13 cellular contexts compared by ENCODE assay signal in the genomic region with DNA sequence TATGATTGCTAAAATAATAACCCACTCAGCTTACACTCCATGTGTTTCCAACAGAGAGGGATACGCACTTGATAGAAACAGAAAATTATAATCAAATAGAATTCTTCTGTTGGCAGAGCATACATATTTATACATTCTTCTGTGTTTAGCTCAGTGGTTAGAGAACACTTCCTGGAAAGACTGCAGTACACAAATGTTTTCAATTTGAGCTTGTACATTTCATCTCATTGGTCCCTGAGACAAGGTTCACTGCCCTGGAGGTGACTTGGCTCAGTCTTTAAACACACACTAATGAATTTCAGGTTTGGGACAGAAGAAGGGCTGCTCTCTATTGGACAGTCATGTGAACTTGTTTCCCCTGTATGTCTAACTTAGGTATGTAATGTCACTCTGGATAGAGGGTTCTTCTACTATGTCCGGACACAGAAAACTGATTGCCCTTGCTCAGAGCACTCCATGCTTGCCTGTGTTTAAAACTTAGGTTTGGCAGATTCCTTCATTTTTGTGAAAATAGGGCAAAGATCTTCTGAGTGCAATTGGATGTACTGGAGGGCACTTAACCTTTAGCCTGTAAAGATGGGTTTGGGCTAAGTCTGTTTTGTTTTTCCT. TPM values are rescaled to one million over a fixed set of nuclear protein-coding genes. Genes with fewer than 3 reads are reported as not detected.
DNase-seq lines count a peak whose midpoint lies in the region; ATAC-seq, FAIRE-seq and TF ChIP-seq lines count a peak whose summit lies in the region.
"Had no signal": no experiment of that assay in that cellular context is flagged by ENCODE, and none has a peak within 500 bp of the region (broad histone marks: within the 10 kb centered on the region; RNA-seq: fewer than 3 reads in every experiment).

No MANE protein-coding gene starts in this region.

- H3K36me3 ChIP-seq in kidney (ENCODE audit: control insufficient read depth in 1 of 2, insufficient read depth in 2 of 2, low read length in 2 of 2) (no peaks in the 10 kb centered on the region), stomach (no peaks in the 10 kb centered on the region)
- H3K36me3 ChIP-seq: brain microvascular endothelial cell, spleen had no signal

- DNase-seq in SIG-M5 treated with dmso at 0.1 percent for 504 hours (lab: John Stamatoyannopoulos, UW; ENCODE audit: unreplicated experiment) = peak; percentile 28
- DNase-seq in SIG-M5 (lab: John Stamatoyannopoulos, UW) = no peak
- DNase-seq in amniotic epithelial cell (ENCODE audit: low read depth) = peak; percentile 38
- no peak for DNase-seq in kidney
- DNase-seq in stomach = no peak
- no peak for DNase-seq in posterior vena cava (ENCODE audit: low spot score)
- no peak for DNase-seq in NCI-H1436 treated with DMSO at 0.1 percent for 48 hours (lab: John Stamatoyannopoulos, UW)
- DNase-seq: brain microvascular endothelial cell, NCI-H226, spleen had no signal

- H3K27me3 ChIP-seq in stomach = no peaks in the 10 kb centered on the region
- H3K27me3 ChIP-seq: brain microvascular endothelial cell, spleen had no signal

- H3K9me3 ChIP-seq in kidney (ENCODE audit: control insufficient read depth in 1 of 2, low read length in 2 of 2) (no peaks in the 10 kb centered on the region), stomach (no peaks in the 10 kb centered on the region)
- H3K9me3 ChIP-seq: spleen had no signal

- 25 to 38% (median 31%) methylated on average over 2 of the region's 2 CpGs for WGBS in stomach, 5 donors

- TF ChIP-seq CTCF in kidney (IDR thresholded peaks at IDR 0.05; ENCODE audit: borderline replicate concordance, extremely low read depth, insufficient read depth) (no peak), stomach (IDR thresholded peaks at IDR 0.05) (no peak)

- H3K4me1 ChIP-seq in kidney (ENCODE audit: control insufficient read depth in 1 of 2, insufficient read depth in 1 of 2, low read depth in 1 of 2, low read length in 2 of 2) (peaks cover 17 to 21% of the 10 kb centered on the region in 2 donors), stomach (peaks cover 7 to 32% (median 22%) of the 10 kb centered on the region in 4 donors)

- H3K4me3 ChIP-seq in kidney (ENCODE audit: low read length in 2 of 2) = no peak overlapping the region
- no peak overlapping the region for H3K4me3 ChIP-seq in stomach
- H3K4me3 ChIP-seq: spleen had no signal

- no peak for TF ChIP-seq EP300 in stomach (IDR thresholded peaks at IDR 0.05)

- peak; percentile 30 for FAIRE-seq in kidney (lab: Jason Lieb, UNC)

- intact Hi-C loops in kidney (cut with DNase I) (no loop called here), stomach (cut with DNase I; ENCODE audit: low total_unique reads) (no loop called here), posterior vena cava (cut with DNase I) (no loop called here)

- ATAC-seq in HG02884 (IDR thresholded peaks at IDR 0.05; ENCODE audit: unreplicated experiment) = no peak

- H3K27ac ChIP-seq in kidney (ENCODE audit: low read depth in 2 of 2, low read length in 2 of 2) = peak overlapping the region; percentile 44 to 52
- peak overlapping the region in 4 of 5 donors; percentile 38 to 57 (median 50) for H3K27ac ChIP-seq in stomach
- H3K27ac ChIP-seq: brain microvascular endothelial cell had no signal

- TF ChIP-seq POLR2A in stomach (IDR thresholded peaks at IDR 0.05) = no peak

- H3K9ac ChIP-seq in kidney (ENCODE audit: low read length in 2 of 2) = peak overlapping the region in 1 of 2 donors; percentile 19

RNA-seq across cellular contexts. Expression of gene PROX2, which starts 22.9 kb away (rescaled TPM):
- total RNA-seq in kidney = not detected
- polyA plus RNA-seq in kidney (ENCODE audit: insufficient read depth, low read depth, low replicate concordance) = not detected
- total RNA-seq in stomach = not detected
- polyA plus RNA-seq in stomach = not detected
- total RNA-seq in posterior vena cava = not detected
- total RNA-seq: A172, glomerular endothelial cell had no signal

RNA-seq across cellular contexts. Expression of gene DLST, which starts 28.7 kb away (rescaled TPM):
- total RNA-seq in kidney (98.6 TPM), stomach (100 to 1,000 TPM in 2 of 5 donors, 10 to 100 TPM in 3; 25.1 to 125 (median 88.5) TPM), posterior vena cava (10 to 100 TPM; 70.4 to 85.0 TPM)
- polyA plus RNA-seq in kidney (ENCODE audit: insufficient read depth, low read depth, low replicate concordance) (112 TPM), stomach (10 to 100 TPM; 42.0 to 64.8 (median 45.9) TPM)

Comparison
In these comparisons a context has a peak if more than half of its experiments do, and no peak if none do; other contexts are left out.
1. DNase-seq: peak in SIG-M5 treated with dmso at 0.1 percent for 504 hours (single experiment) and amniotic epithelial cell (single experiment); none in SIG-M5 (single experiment), kidney (single experiment), stomach (single experiment), posterior vena cava (single experiment) and NCI-H1436 treated with DMSO at 0.1 percent for 48 hours (single experiment).